In genomic region chr1:36729289-36729688, GRCh38 we compare ENCODE assay signal across 20 cellular contexts.
"Had no signal": no experiment of that assay in that cellular context is flagged by ENCODE, and none has a peak within 500 bp of the region (broad histone marks: within the 10 kb centered on the region; RNA-seq: fewer than 3 reads in every experiment).

No MANE protein-coding gene starts in this region.

- H3K9me3 ChIP-seq: gastrocnemius medialis, spleen, testis, transverse colon had no signal

- H3K27ac ChIP-seq: epithelial cell of prostate, gastrocnemius medialis, spleen, testis, transverse colon, VCaP had no signal

- H3K27me3 ChIP-seq: testis had no signal

- ATAC-seq: gastrocnemius medialis; left cardiac atrium; naive thymus-derived CD8-positive, alpha-beta T cell; right cardiac atrium had no signal

- H3K4me3 ChIP-seq: gastrocnemius medialis, spleen, testis, transverse colon had no signal

- H3K36me3 ChIP-seq: gastrocnemius medialis, spleen, transverse colon had no signal

- H3K4me1 ChIP-seq: gastrocnemius medialis, testis, transverse colon had no signal

- DNase-seq: activated CD4-positive, alpha-beta T cell treated with anti-CD3 and anti-CD28 coated beads for 4 hours; activated CD4-positive, alpha-beta T cell treated with anti-CD3 and anti-CD28 coated beads, Interleukin-2, amount 50 U/mL, for 4 hours; activated CD8-positive, alpha-beta memory T cell treated with anti-CD3 and anti-CD28 coated beads for 24 hours; activated effector memory CD4-positive, alpha-beta T cell treated with Interleukin-2 at 50 U/mL for 16 hours; activated naive CD4-positive, alpha-beta T cell treated with Interleukin-2 at 50 U/mL for 16 hours; anterior cingulate cortex; effector CD8-positive, alpha-beta T cell; gastrocnemius medialis; glutamatergic neuron; left cardiac atrium; naive thymus-derived CD8-positive, alpha-beta T cell; posterior cingulate gyrus; right cardiac atrium; spleen; stimulated activated naive CD4-positive, alpha-beta T cell treated with Interleukin-2 at 50 U/mL for 16 hours; T-helper 9 cell; testis; transverse colon had no signal
